In genomic region chr1:56456426-56457101, GRCh38 we compare ENCODE assay signal across 13 cellular contexts.
DNase-seq lines count a peak whose midpoint lies in the region; ATAC-seq and TF ChIP-seq lines count a peak whose summit lies in the region.
"Had no signal": no experiment of that assay in that cellular context is flagged by ENCODE, and none has a peak within 500 bp of the region (broad histone marks: within the 10 kb centered on the region; RNA-seq: fewer than 3 reads in every experiment).

No MANE protein-coding gene starts in this region.

- H3K4me3 ChIP-seq in fibroblast of pulmonary artery (replicated peaks; ENCODE audit: low read depth, low read length) (no peak overlapping the region), osteoblast (ENCODE audit: insufficient read depth, low read length) (no peak overlapping the region), upper lobe of right lung (no peak overlapping the region), tibial nerve (no peak overlapping the region)
- H3K4me3 ChIP-seq: SJCRH30, suprapubic skin had no signal

- H3K79me2 ChIP-seq in osteoblast (ENCODE audit: insufficient read depth, low read length), result no peaks in the 10 kb centered on the region

- no peak for TF ChIP-seq POLR2A in tibial nerve (IDR thresholded peaks at IDR 0.05)

- H3K4me2 ChIP-seq in osteoblast (ENCODE audit: insufficient read depth, low read length), result no peak overlapping the region

- H3K27me3 ChIP-seq in osteoblast (ENCODE audit: insufficient read depth, low read length), result no peaks in the 10 kb centered on the region
- no peaks in the 10 kb centered on the region for H3K27me3 ChIP-seq in upper lobe of right lung
- H3K27me3 ChIP-seq in tibial nerve, result no peaks in the 10 kb centered on the region
- H3K27me3 ChIP-seq: suprapubic skin had no signal

- H3K36me3 ChIP-seq in osteoblast (ENCODE audit: insufficient read depth, low read length) (no peaks in the 10 kb centered on the region), upper lobe of right lung (no peaks in the 10 kb centered on the region), tibial nerve (no peaks in the 10 kb centered on the region)
- H3K36me3 ChIP-seq: SJCRH30, suprapubic skin had no signal

- WGBS in tibial nerve, 2 donors, result 82 to 84% methylated on average over 12 of the region's 12 CpGs

- ATAC-seq in upper lobe of right lung, result no peak
- ATAC-seq: activated naive CD4-positive, alpha-beta T cell treated with anti-CD3 and anti-CD28 coated beads, Interleukin-2, amount 50 U/mL, for 72 hours had no signal

- peak; percentile 18 for DNase-seq in HCEC 1CT
- peak; percentile 61 for DNase-seq in SW480 (ENCODE audit: low spot score)
- DNase-seq in fibroblast of pulmonary artery (ENCODE audit: low read depth), result peak; percentile 85
- peak; percentile 87 for DNase-seq in osteoblast (ENCODE audit: insufficient read length, low spot score, missing footprints)
- DNase-seq in upper lobe of right lung, result no peak
- no peak for DNase-seq in activated CD4-positive, alpha-beta T cell treated with anti-CD3 and anti-CD28 coated beads for 48 hours
- no peak for DNase-seq in tibial nerve (ENCODE audit: low spot score in 2 of 2)
- DNase-seq in iPS-NIHi11 (ENCODE audit: low spot score), result no peak
- DNase-seq: activated CD8-positive, alpha-beta memory T cell treated with anti-CD3 and anti-CD28 coated beads, Interleukin-2, amount 50 U/mL, for 48 hours; NCI-H2081 treated with DMSO at 0.1 percent for 48 hours; SJCRH30 had no signal

- no peaks in the 10 kb centered on the region for H3K9me3 ChIP-seq in osteoblast (ENCODE audit: low read depth, low read length)
- no peaks in the 10 kb centered on the region for H3K9me3 ChIP-seq in upper lobe of right lung
- H3K9me3 ChIP-seq in tibial nerve, result no peaks in the 10 kb centered on the region
- H3K9me3 ChIP-seq: SJCRH30, suprapubic skin had no signal

- H3K4me1 ChIP-seq in osteoblast (ENCODE audit: insufficient read depth, low read length), result no peaks in the 10 kb centered on the region
- peaks cover 17% of the 10 kb centered on the region for H3K4me1 ChIP-seq in upper lobe of right lung
- peaks cover 0 to 17% (median 7%) of the 10 kb centered on the region in 4 donors for H3K4me1 ChIP-seq in tibial nerve
- H3K4me1 ChIP-seq: SJCRH30 had no signal

- no peak for TF ChIP-seq EP300 in tibial nerve (IDR thresholded peaks at IDR 0.05)

- intact Hi-C loops in upper lobe of right lung (cut with DNase I), result no loop called here

- H2AFZ ChIP-seq in osteoblast (ENCODE audit: low read length), result no peak overlapping the region

- TF ChIP-seq CTCF in fibroblast of pulmonary artery (IDR thresholded peaks at IDR 0.05; ENCODE audit: low read length, missing control alignments) (no peak), osteoblast (IDR thresholded peaks at IDR 0.05; ENCODE audit: extremely low read depth, low read depth, low read length) (no peak), upper lobe of right lung (IDR thresholded peaks at IDR 0.05) (no peak), tibial nerve (IDR thresholded peaks at IDR 0.05) (no peak)

- no peaks in the 10 kb centered on the region for H4K20me1 ChIP-seq in osteoblast (ENCODE audit: insufficient read depth, low read length)

- H3K27ac ChIP-seq in osteoblast (ENCODE audit: low read depth, low read length) (no peak overlapping the region), upper lobe of right lung (no peak overlapping the region), tibial nerve (no peak overlapping the region)
- H3K27ac ChIP-seq: SJCRH30, suprapubic skin had no signal

Comparison
In these comparisons a context has a peak if more than half of its experiments do, and no peak if none do; other contexts are left out.
1. DNase-seq: peak in HCEC 1CT (single experiment), SW480 (single experiment), fibroblast of pulmonary artery (single experiment) and osteoblast (single experiment); none in upper lobe of right lung (single experiment), activated CD4-positive, alpha-beta T cell treated with anti-CD3 and anti-CD28 coated beads for 48 hours (single experiment), tibial nerve (0 of 2) and iPS-NIHi11 (single experiment).